ENCODE assay signal across 2 cellular contexts in the genomic region with DNA sequence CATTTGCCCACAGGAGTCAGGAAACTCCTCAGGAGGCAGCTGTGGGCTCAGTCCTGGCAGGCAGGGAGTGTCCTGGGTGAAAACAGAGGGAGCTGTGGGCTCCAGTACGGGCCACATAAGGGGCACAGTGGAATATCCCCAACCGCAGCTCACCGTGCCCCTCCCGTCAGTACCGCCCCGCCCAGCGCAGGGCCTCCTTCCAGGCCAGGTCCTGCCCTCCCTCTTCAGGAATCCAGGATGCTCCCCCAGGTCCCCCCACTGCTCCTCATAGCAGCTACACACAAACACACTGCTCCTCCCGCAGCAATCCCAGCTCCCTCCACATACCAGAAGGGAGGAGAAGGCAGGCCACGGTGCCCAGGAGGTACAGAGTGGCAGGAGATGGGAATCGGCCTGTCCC.
A peak's percentile ranks its signal among the peaks of the same experiment; 100 is the strongest.
TF ChIP-seq lines count a peak whose summit lies in the region.

No MANE protein-coding gene starts in this region.

TF ChIP-seq in WTC11, 78 proteins besides CTCF, POLR2A, EP300 and RAD21 (continued from another document):
- TF ChIP-seq, protein P1, sequence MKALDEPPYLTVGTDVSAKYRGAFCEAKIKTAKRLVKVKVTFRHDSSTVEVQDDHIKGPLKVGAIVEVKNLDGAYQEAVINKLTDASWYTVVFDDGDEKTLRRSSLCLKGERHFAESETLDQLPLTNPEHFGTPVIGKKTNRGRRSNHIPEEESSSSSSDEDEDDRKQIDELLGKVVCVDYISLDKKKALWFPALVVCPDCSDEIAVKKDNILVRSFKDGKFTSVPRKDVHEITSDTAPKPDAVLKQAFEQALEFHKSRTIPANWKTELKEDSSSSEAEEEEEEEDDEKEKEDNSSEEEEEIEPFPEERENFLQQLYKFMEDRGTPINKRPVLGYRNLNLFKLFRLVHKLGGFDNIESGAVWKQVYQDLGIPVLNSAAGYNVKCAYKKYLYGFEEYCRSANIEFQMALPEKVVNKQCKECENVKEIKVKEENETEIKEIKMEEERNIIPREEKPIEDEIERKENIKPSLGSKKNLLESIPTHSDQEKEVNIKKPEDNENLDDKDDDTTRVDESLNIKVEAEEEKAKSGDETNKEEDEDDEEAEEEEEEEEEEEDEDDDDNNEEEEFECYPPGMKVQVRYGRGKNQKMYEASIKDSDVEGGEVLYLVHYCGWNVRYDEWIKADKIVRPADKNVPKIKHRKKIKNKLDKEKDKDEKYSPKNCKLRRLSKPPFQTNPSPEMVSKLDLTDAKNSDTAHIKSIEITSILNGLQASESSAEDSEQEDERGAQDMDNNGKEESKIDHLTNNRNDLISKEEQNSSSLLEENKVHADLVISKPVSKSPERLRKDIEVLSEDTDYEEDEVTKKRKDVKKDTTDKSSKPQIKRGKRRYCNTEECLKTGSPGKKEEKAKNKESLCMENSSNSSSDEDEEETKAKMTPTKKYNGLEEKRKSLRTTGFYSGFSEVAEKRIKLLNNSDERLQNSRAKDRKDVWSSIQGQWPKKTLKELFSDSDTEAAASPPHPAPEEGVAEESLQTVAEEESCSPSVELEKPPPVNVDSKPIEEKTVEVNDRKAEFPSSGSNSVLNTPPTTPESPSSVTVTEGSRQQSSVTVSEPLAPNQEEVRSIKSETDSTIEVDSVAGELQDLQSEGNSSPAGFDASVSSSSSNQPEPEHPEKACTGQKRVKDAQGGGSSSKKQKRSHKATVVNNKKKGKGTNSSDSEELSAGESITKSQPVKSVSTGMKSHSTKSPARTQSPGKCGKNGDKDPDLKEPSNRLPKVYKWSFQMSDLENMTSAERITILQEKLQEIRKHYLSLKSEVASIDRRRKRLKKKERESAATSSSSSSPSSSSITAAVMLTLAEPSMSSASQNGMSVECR (CRISPR knock-in tag; IDR thresholded peaks at IDR 0.05; ENCODE audit: borderline replicate concordance): no peak
- TF ChIP-seq RELA (CRISPR knock-in tag; IDR thresholded peaks at IDR 0.05; ENCODE audit: borderline replicate concordance) (no peak), GRHL2 (CRISPR knock-in tag; IDR thresholded peaks at IDR 0.05; ENCODE audit: insufficient replicate concordance, severe bottlenecking) (no peak)

TF ChIP-seq in HepG2, 621 proteins besides CTCF, POLR2A, EP300 and RAD21 (continued from another document):
- TF ChIP-seq, protein P2, sequence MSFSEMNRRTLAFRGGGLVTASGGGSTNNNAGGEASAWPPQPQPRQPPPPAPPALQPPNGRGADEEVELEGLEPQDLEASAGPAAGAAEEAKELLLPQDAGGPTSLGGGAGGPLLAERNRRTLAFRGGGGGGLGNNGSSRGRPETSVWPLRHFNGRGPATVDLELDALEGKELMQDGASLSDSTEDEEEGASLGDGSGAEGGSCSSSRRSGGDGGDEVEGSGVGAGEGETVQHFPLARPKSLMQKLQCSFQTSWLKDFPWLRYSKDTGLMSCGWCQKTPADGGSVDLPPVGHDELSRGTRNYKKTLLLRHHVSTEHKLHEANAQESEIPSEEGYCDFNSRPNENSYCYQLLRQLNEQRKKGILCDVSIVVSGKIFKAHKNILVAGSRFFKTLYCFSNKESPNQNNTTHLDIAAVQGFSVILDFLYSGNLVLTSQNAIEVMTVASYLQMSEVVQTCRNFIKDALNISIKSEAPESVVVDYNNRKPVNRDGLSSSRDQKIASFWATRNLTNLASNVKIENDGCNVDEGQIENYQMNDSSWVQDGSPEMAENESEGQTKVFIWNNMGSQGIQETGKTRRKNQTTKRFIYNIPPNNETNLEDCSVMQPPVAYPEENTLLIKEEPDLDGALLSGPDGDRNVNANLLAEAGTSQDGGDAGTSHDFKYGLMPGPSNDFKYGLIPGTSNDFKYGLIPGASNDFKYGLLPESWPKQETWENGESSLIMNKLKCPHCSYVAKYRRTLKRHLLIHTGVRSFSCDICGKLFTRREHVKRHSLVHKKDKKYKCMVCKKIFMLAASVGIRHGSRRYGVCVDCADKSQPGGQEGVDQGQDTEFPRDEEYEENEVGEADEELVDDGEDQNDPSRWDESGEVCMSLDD (CRISPR knock-in tag; IDR thresholded peaks at IDR 0.05; ENCODE audit: borderline replicate concordance): no peak
- TF ChIP-seq SIN3B (IDR thresholded peaks at IDR 0.05; ENCODE audit: low read length): no peak
- no peak for TF ChIP-seq SRY (CRISPR knock-in tag; IDR thresholded peaks at IDR 0.05)
- TF ChIP-seq, protein P3, sequence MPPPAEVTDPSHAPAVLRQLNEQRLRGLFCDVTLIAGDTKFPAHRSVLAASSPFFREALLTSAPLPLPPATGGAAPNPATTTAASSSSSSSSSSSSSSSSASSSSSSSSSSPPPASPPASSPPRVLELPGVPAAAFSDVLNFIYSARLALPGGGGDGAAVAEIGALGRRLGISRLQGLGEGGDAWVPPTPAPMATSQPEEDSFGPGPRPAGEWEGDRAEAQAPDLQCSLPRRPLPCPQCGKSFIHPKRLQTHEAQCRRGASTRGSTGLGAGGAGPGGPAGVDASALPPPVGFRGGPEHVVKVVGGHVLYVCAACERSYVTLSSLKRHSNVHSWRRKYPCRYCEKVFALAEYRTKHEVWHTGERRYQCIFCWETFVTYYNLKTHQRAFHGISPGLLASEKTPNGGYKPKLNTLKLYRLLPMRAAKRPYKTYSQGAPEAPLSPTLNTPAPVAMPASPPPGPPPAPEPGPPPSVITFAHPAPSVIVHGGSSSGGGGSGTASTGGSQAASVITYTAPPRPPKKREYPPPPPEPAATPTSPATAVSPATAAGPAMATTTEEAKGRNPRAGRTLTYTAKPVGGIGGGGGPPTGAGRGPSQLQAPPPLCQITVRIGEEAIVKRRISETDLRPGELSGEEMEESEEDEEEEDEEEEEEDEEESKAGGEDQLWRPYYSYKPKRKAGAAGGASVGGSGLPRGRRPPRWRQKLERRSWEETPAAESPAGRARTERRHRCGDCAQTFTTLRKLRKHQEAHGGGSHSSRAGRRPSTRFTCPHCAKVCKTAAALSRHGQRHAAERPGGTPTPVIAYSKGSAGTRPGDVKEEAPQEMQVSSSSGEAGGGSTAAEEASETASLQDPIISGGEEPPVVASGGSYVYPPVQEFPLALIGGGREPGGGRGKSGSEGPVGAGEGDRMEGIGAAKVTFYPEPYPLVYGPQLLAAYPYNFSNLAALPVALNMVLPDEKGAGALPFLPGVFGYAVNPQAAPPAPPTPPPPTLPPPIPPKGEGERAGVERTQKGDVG (CRISPR knock-in tag; IDR thresholded peaks at IDR 0.05; ENCODE audit: borderline replicate concordance): no peak
- no peak for TF ChIP-seq DR1 (CRISPR knock-in tag; IDR thresholded peaks at IDR 0.05)
- peak; percentile 38 for TF ChIP-seq AGO2 (optimal IDR thresholded peaks at IDR 0.05; ENCODE audit: low read depth, low read length)
- TF ChIP-seq RBM22 (optimal IDR thresholded peaks at IDR 0.05; ENCODE audit: low read length): peak; percentile 75
- TF ChIP-seq, protein P4, sequence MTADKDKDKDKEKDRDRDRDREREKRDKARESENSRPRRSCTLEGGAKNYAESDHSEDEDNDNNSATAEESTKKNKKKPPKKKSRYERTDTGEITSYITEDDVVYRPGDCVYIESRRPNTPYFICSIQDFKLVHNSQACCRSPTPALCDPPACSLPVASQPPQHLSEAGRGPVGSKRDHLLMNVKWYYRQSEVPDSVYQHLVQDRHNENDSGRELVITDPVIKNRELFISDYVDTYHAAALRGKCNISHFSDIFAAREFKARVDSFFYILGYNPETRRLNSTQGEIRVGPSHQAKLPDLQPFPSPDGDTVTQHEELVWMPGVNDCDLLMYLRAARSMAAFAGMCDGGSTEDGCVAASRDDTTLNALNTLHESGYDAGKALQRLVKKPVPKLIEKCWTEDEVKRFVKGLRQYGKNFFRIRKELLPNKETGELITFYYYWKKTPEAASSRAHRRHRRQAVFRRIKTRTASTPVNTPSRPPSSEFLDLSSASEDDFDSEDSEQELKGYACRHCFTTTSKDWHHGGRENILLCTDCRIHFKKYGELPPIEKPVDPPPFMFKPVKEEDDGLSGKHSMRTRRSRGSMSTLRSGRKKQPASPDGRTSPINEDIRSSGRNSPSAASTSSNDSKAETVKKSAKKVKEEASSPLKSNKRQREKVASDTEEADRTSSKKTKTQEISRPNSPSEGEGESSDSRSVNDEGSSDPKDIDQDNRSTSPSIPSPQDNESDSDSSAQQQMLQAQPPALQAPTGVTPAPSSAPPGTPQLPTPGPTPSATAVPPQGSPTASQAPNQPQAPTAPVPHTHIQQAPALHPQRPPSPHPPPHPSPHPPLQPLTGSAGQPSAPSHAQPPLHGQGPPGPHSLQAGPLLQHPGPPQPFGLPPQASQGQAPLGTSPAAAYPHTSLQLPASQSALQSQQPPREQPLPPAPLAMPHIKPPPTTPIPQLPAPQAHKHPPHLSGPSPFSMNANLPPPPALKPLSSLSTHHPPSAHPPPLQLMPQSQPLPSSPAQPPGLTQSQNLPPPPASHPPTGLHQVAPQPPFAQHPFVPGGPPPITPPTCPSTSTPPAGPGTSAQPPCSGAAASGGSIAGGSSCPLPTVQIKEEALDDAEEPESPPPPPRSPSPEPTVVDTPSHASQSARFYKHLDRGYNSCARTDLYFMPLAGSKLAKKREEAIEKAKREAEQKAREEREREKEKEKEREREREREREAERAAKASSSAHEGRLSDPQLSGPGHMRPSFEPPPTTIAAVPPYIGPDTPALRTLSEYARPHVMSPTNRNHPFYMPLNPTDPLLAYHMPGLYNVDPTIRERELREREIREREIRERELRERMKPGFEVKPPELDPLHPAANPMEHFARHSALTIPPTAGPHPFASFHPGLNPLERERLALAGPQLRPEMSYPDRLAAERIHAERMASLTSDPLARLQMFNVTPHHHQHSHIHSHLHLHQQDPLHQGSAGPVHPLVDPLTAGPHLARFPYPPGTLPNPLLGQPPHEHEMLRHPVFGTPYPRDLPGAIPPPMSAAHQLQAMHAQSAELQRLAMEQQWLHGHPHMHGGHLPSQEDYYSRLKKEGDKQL (CRISPR knock-in tag; IDR thresholded peaks at IDR 0.05; ENCODE audit: low read depth): no peak
